8 cellular contexts compared by ENCODE assay signal in the genomic region with DNA sequence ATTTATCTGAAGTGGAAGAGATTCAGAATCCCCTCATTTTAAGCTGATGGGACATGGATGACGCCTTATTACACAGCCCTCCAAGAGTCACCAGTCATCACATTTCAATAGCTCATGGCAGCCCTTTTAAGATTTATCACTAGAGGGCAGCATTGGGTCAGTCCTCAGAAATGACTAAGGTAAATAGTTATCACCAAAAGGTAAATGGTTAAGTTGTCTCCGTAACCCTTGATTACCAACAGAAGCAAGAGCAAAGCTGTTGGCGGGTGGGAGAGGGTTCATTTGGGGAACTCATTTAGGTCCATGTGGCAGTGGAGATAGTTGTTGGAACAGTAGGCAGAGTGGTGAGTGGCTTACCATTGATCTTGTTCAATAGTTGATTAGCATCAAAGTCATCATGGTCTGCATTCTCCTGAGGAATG. TPM values are rescaled to one million over a fixed set of nuclear protein-coding genes. Genes with fewer than 3 reads are reported as not detected.
DNase-seq lines count a peak whose midpoint lies in the region; ATAC-seq, FAIRE-seq and TF ChIP-seq lines count a peak whose summit lies in the region.

No MANE protein-coding gene starts in this region.

- H4K91ac ChIP-seq in H1 (replicated peaks; ENCODE audit: insufficient read length, low read length): no peak overlapping the region

- DNase-seq in 8988T (peak; percentile 33), NCI-H1417 treated with DMSO at 0.1 percent for 48 hours (lab: John Stamatoyannopoulos, UW) (peak; percentile 2), H1 (ENCODE audit: low read depth in 1 of 2, low spot score in 2 of 2) (peak in 1 of 2 experiments; percentile 58), midbrain (lab: John Stamatoyannopoulos, UW) (peak; percentile 66), urothelium cell line (ENCODE audit: low spot score) (peak; percentile 70)
- peak; percentile 14 for DNase-seq in T-helper 2 cell treated with Interferon-gamma antibody and Interleukin-4, amounts not matched to agents 5 μg/mL and 100 μg/mL, for 36 hours (ENCODE audit: low spot score)

- no peak overlapping the region for H3K18ac ChIP-seq in H1 (ENCODE audit: extremely low read depth, low read length)

- no peaks in the 10 kb centered on the region for H3K9me3 ChIP-seq in H1 (ENCODE audit: insufficient read depth in 2 of 2, low read depth in 1 of 2, low read length in 1 of 2)

- no peak overlapping the region for H3K9ac ChIP-seq in H1 (replicated peaks in 1 of 4; ENCODE audit: extremely low read depth in 1 of 4, low read depth in 3 of 4, low read length in 3 of 4)

- 0 out of 2 replicates have a peak overlapping the region, but pooled peaks have one; percentile 18 for H2BK5ac ChIP-seq in H1 (ENCODE audit: low read depth, low read length)

- peak overlapping the region; percentile 43; the same call in 1 of the 2 replicates for H2AFZ ChIP-seq in H1 (ENCODE audit: low read length)

- no peaks in the 10 kb centered on the region for H3K4me1 Mint-ChIP-seq in T-helper 2 cell treated with Interferon-gamma antibody and Interleukin-4, amounts not matched to agents 5 μg/mL and 100 μg/mL, for 36 hours (ENCODE audit: low read depth)

- H3K36me3 ChIP-seq in H1 (ENCODE audit: control insufficient read depth in 2 of 4, insufficient read depth in 4 of 4, low read length in 3 of 4): no peaks in the 10 kb centered on the region

- no peaks in the 10 kb centered on the region for H3K36me3 Mint-ChIP-seq in T-helper 2 cell treated with Interferon-gamma antibody and Interleukin-4, amounts not matched to agents 5 μg/mL and 100 μg/mL, for 36 hours (ENCODE audit: low read depth)

- H4K5ac ChIP-seq in H1 (ENCODE audit: insufficient read length, low read depth, low read length): no peak overlapping the region

- H3K9me3 Mint-ChIP-seq in T-helper 2 cell treated with Interferon-gamma antibody and Interleukin-4, amounts not matched to agents 5 μg/mL and 100 μg/mL, for 36 hours: no peaks in the 10 kb centered on the region

- FAIRE-seq in H1 (lab: Jason Lieb, UNC): peak; percentile 63
- no peak for FAIRE-seq in urothelium cell line (lab: Jason Lieb, UNC)

- H3K23ac ChIP-seq in H1 (ENCODE audit: insufficient read length): no peak overlapping the region

- no peak overlapping the region for H2BK12ac ChIP-seq in H1 (ENCODE audit: low read depth, low read length)

- no peak overlapping the region for H2BK120ac ChIP-seq in H1 (replicated peaks; ENCODE audit: low read depth, low read length)

- POLR2A ChIA-PET in H1 (lab: Charles Lee; ENCODE audit: partially characterized antibody): no interaction called here

- H3K79me1 ChIP-seq in H1 (ENCODE audit: low read depth, low read length): no peaks in the 10 kb centered on the region

- no peaks in the 10 kb centered on the region for H4K20me1 ChIP-seq in H1 (replicated peaks in 1 of 2; ENCODE audit: control insufficient read depth in 1 of 2, insufficient read depth in 2 of 2, low read length in 2 of 2)

- no peak overlapping the region for H2AK5ac ChIP-seq in H1 (ENCODE audit: low read depth, low read length)

- peak; percentile 84 for ATAC-seq in HG02678 (IDR thresholded peaks at IDR 0.05; ENCODE audit: unreplicated experiment)

- H2BK20ac ChIP-seq in H1 (ENCODE audit: low read length): no peak overlapping the region

- H3K4me3 ChIP-seq in H1 (ENCODE audit: extremely low read depth in 1 of 4, insufficient read depth in 2 of 4, low read depth in 3 of 4, low read length in 4 of 4): no peak overlapping the region

- H3K27me3 Mint-ChIP-seq in T-helper 2 cell treated with Interferon-gamma antibody and Interleukin-4, amounts not matched to agents 5 μg/mL and 100 μg/mL, for 36 hours (ENCODE audit: low read depth): peaks cover 18% of the 10 kb centered on the region

- TF ChIP-seq RAD21 in H1 (IDR thresholded peaks at IDR 0.05 in 1 of 2, conservative IDR thresholded peaks at IDR 0.05 in 1 of 2; ENCODE audit: low read depth in 2 of 2, low read length in 2 of 2): peak; percentile 84 to 90

- WGBS in H1 (ENCODE audit: extremely low coverage in 1 of 2, insufficient coverage in 1 of 2, insufficient read length in 1 of 2, insufficient replicate concordance in 2 of 2, low coverage in 1 of 2, low lambda C conversion rate in 2 of 2, missing lambda C conversion rate in 1 of 2), 2 experiments: 54% methylated on average over 3 of the region's 3 CpGs; no CpG with 5 or more reads in 1 of the 2 experiments

- no peaks in the 10 kb centered on the region for H3K79me2 ChIP-seq in H1 (ENCODE audit: control insufficient read depth in 1 of 2, insufficient read depth in 2 of 2, low read length in 2 of 2)

- no peaks in the 10 kb centered on the region for H3K27me3 ChIP-seq in H1 (replicated peaks in 1 of 4; ENCODE audit: control insufficient read depth in 3 of 4, extremely low read depth in 1 of 4, insufficient read depth in 3 of 4, low read length in 3 of 4)

- TF ChIP-seq CTCF in GM12872 (IDR thresholded peaks at IDR 0.05; ENCODE audit: insufficient read depth, low read depth, low read length) (peak; percentile 73), H1 (IDR thresholded peaks at IDR 0.05; ENCODE audit: control extremely low read depth in 1 of 3, insufficient read depth in 1 of 3, low read depth in 1 of 3, low read length in 3 of 3) (peak in 2 of 3 experiments; percentile 79 to 80; a peak in 3 of 4 replicates)

- no peak overlapping the region for H4K8ac ChIP-seq in H1 (ENCODE audit: extremely low read depth, insufficient read depth, low read length)

- TF ChIP-seq EP300 in H1 (IDR thresholded peaks at IDR 0.05; ENCODE audit: borderline replicate concordance in 1 of 2, low read depth in 2 of 2, low read length in 2 of 2): no peak

- no peak overlapping the region for H3K4ac ChIP-seq in H1 (replicated peaks; ENCODE audit: insufficient read length, low read depth, low read length)

- H3K27ac Mint-ChIP-seq in T-helper 2 cell treated with Interferon-gamma antibody and Interleukin-4, amounts not matched to agents 5 μg/mL and 100 μg/mL, for 36 hours: no peak overlapping the region

- CTCF ChIA-PET in H1 (lab: Charles Lee; ENCODE audit: partially characterized antibody): interaction anchor here (0.6 to 6.2 kb wide), 53 partner anchors 9 to 949 kb away, joined by 3 to 90 read pairs (median 5); partner anchors contain the start of genes C9, DAB2 and FYB1

- H3K4me2 ChIP-seq in H1 (ENCODE audit: insufficient read depth in 1 of 2, low read depth in 2 of 2, low read length in 2 of 2): no peak overlapping the region

- no peak overlapping the region for H2BK15ac ChIP-seq in H1 (ENCODE audit: low read length)

- no peak overlapping the region for H3K27ac ChIP-seq in H1 (ENCODE audit: low read depth, low read length)

- no peaks in the 10 kb centered on the region for H3K23me2 ChIP-seq in H1 (ENCODE audit: low read depth, low read length)

- no peak for TF ChIP-seq POLR2A in H1 (IDR thresholded peaks at IDR 0.05; ENCODE audit: control extremely low read depth in 1 of 2, low read depth in 2 of 2, low read length in 2 of 2)

- no peak overlapping the region for H3K4me3 Mint-ChIP-seq in T-helper 2 cell treated with Interferon-gamma antibody and Interleukin-4, amounts not matched to agents 5 μg/mL and 100 μg/mL, for 36 hours

- H3K14ac ChIP-seq in H1 (ENCODE audit: insufficient read length): no peak overlapping the region

- peaks cover 0 to 3% (median 1%) of the 10 kb centered on the region in 4 experiments; a peak in 3 of 7 replicates for H3K4me1 ChIP-seq in H1 (replicated peaks in 1 of 4; ENCODE audit: control insufficient read depth in 3 of 4, insufficient read depth in 4 of 4, low read length in 3 of 4)

- no peak overlapping the region for H3K56ac ChIP-seq in H1 (replicated peaks; ENCODE audit: insufficient read length, low read depth, low read length)

TF ChIP-seq in H1, 55 proteins besides CTCF, POLR2A, EP300 and RAD21:
- peak; percentile 81 for TF ChIP-seq MAFK (IDR thresholded peaks at IDR 0.05; ENCODE audit: low read depth, low read length)
- TF ChIP-seq BACH1 (IDR thresholded peaks at IDR 0.05; ENCODE audit: low read length): peak; percentile 78
- TF ChIP-seq, protein P1, sequence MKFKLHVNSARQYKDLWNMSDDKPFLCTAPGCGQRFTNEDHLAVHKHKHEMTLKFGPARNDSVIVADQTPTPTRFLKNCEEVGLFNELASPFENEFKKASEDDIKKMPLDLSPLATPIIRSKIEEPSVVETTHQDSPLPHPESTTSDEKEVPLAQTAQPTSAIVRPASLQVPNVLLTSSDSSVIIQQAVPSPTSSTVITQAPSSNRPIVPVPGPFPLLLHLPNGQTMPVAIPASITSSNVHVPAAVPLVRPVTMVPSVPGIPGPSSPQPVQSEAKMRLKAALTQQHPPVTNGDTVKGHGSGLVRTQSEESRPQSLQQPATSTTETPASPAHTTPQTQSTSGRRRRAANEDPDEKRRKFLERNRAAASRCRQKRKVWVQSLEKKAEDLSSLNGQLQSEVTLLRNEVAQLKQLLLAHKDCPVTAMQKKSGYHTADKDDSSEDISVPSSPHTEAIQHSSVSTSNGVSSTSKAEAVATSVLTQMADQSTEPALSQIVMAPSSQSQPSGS (IDR thresholded peaks at IDR 0.05; ENCODE audit: low read length): no peak
- TF ChIP-seq GABPA (IDR thresholded peaks at IDR 0.05; ENCODE audit: borderline replicate concordance, insufficient read depth, low read length): no peak
- 0 out of 2 replicates have a peak, but pooled peaks have one; percentile 25 for TF ChIP-seq JUND (IDR thresholded peaks at IDR 0.05; ENCODE audit: low read length)

RNA-seq across cellular contexts. Expression of gene C9, which starts 12.0 kb away (rescaled TPM):
- not detected in 2 replicates for total RNA-seq in H1 (2021; fragmentation: NEBNext Ultra II Directional; extraction: Animal tissue kit (Norgen Biotek cat#: 25700))
- polyA plus RNA-seq in H1 (2011; rRNA removed): not detected in 2 replicates
- polyA plus RNA-seq in H1 (2011; cell fraction: cytosol; rRNA removed): 0.17 TPM
- not detected for polyA plus RNA-seq in H1 (2011; cell fraction: nucleus; rRNA removed)
- not detected in 4 replicates for polyA plus RNA-seq in H1 (2012, experiment 1 of 2)
- polyA plus RNA-seq in H1 (2012, experiment 2 of 2): not detected
- polyA plus RNA-seq in H1 (2013, experiment 1 of 2): 0.04 TPM
- 0.09 TPM for polyA plus RNA-seq in H1 (2013, experiment 2 of 2)
- polyA minus RNA-seq in H1 (2011; rRNA and poly(A)+ RNA removed): not detected in 2 replicates
- not detected for polyA minus RNA-seq in H1 (2011; cell fraction: cytosol; rRNA and poly(A)+ RNA removed)
- not detected for polyA minus RNA-seq in H1 (2011; cell fraction: nucleus; rRNA and poly(A)+ RNA removed)

RNA-seq across cellular contexts. Expression of gene DAB2, which starts 48.5 kb away (rescaled TPM):
- 4.9 and 5.0 TPM in 2 replicates for total RNA-seq in H1 (2021; fragmentation: NEBNext Ultra II Directional; extraction: Animal tissue kit (Norgen Biotek cat#: 25700))
- polyA plus RNA-seq in H1 (2011; rRNA removed): 1.7 and 2.6 TPM in 2 replicates
- 2.1 TPM for polyA plus RNA-seq in H1 (2011; cell fraction: cytosol; rRNA removed)
- polyA plus RNA-seq in H1 (2011; cell fraction: nucleus; rRNA removed): 2.5 TPM
- polyA plus RNA-seq in H1 (2012, experiment 1 of 2): 2.0 to 3.7 TPM (median 2.9 TPM) in 4 replicates
- polyA plus RNA-seq in H1 (2012, experiment 2 of 2): 0.92 TPM
- 4.5 TPM for polyA plus RNA-seq in H1 (2013, experiment 1 of 2)
- polyA plus RNA-seq in H1 (2013, experiment 2 of 2): 4.4 TPM
- 4.5 TPM in 2 replicates for polyA minus RNA-seq in H1 (2011; rRNA and poly(A)+ RNA removed)
- polyA minus RNA-seq in H1 (2011; cell fraction: cytosol; rRNA and poly(A)+ RNA removed): 2.5 TPM
- polyA minus RNA-seq in H1 (2011; cell fraction: nucleus; rRNA and poly(A)+ RNA removed): 8.2 TPM
